Comparison of ENCODE assay signal across 1 cellular context in genomic region chr19:17334414-17335409, GRCh38.
TF ChIP-seq lines count a peak whose summit lies in the region.

Gene ANO8, minus strand, starts transcription at chr19:17334855. Its CDS starts 185 bp downstream, at chr19:17334670.

TF ChIP-seq in HepG2, 621 proteins besides CTCF, POLR2A, EP300 and RAD21 (continued from another document and continues in another):
- TF ChIP-seq MAFF (IDR thresholded peaks at IDR 0.05; ENCODE audit: low read depth, low read length) (no peak), SMAD3 (CRISPR knock-in tag; IDR thresholded peaks at IDR 0.05) (no peak; the same call in 1 of the 2 replicates), YY1 (IDR thresholded peaks at IDR 0.05; ENCODE audit: insufficient read depth, insufficient replicate concordance, low read depth, low read length) (peak; percentile 81), GTF3A (CRISPR knock-in tag; conservative IDR thresholded peaks at IDR 0.05) (no peak), PBX2 (CRISPR knock-in tag; IDR thresholded peaks at IDR 0.05) (peak; percentile 61), ZNF546 (CRISPR knock-in tag; conservative IDR thresholded peaks at IDR 0.05) (peak; percentile 63; the same call in 1 of the 2 replicates), SP4 (CRISPR knock-in tag; IDR thresholded peaks at IDR 0.05) (0 out of 2 replicates have a peak, but pooled peaks have one; percentile 53), ZNF883 (CRISPR knock-in tag; IDR thresholded peaks at IDR 0.05; ENCODE audit: not compliant biosample characterization) (peak; percentile 36), NFIB (CRISPR knock-in tag; IDR thresholded peaks at IDR 0.05; ENCODE audit: borderline replicate concordance) (no peak), FOSL2 (CRISPR knock-in tag; IDR thresholded peaks at IDR 0.05) (peak; percentile 26; the same call in 1 of the 2 replicates), ZNF749 (CRISPR knock-in tag; IDR thresholded peaks at IDR 0.05; ENCODE audit: borderline replicate concordance) (no peak), ELF3 (CRISPR knock-in tag; IDR thresholded peaks at IDR 0.05) (peak; percentile 85), NFYB (CRISPR knock-in tag; IDR thresholded peaks at IDR 0.05) (0 out of 2 replicates have a peak, but pooled peaks have one; percentile 26), CHD4 (IDR thresholded peaks at IDR 0.05; ENCODE audit: borderline replicate concordance, low read length) (no peak), CREB1 (IDR thresholded peaks at IDR 0.05) (peak; percentile 79), CREB1 (CRISPR knock-in tag; IDR thresholded peaks at IDR 0.05) (no peak), CEBPB (IDR thresholded peaks at IDR 0.05; ENCODE audit: borderline replicate concordance, low read depth, low read length) (no peak), CBX5 (CRISPR knock-in tag; IDR thresholded peaks at IDR 0.05; ENCODE audit: borderline replicate concordance) (0 out of 2 replicates have a peak, but pooled peaks have one; percentile 24), ZNF24 (IDR thresholded peaks at IDR 0.05) (0 out of 2 replicates have a peak, but pooled peaks have one; percentile 17), GPBP1L1 (CRISPR knock-in tag; IDR thresholded peaks at IDR 0.05) (no peak), MYPOP (CRISPR knock-in tag; IDR thresholded peaks at IDR 0.05) (0 out of 2 replicates have a peak, but pooled peaks have one; percentile 62), MIER2 (CRISPR knock-in tag; IDR thresholded peaks at IDR 0.05) (no peak), HNRNPK (IDR thresholded peaks at IDR 0.05; ENCODE audit: low read depth, low read length, poor library complexity, severe bottlenecking) (no peak), ZNF331 (CRISPR knock-in tag; IDR thresholded peaks at IDR 0.05) (peak; percentile 41; the same call in 1 of the 2 replicates), ZNF543 (CRISPR knock-in tag; IDR thresholded peaks at IDR 0.05) (no peak), ZIK1 (CRISPR knock-in tag; IDR thresholded peaks at IDR 0.05; ENCODE audit: borderline replicate concordance, low read depth) (peak; percentile 60; the same call in 1 of the 2 replicates), ZNF703 (CRISPR knock-in tag; IDR thresholded peaks at IDR 0.05; ENCODE audit: borderline replicate concordance) (no peak), KDM5A (IDR thresholded peaks at IDR 0.05; ENCODE audit: borderline replicate concordance, low read length) (no peak), ZNF329 (CRISPR knock-in tag; IDR thresholded peaks at IDR 0.05; ENCODE audit: low read depth) (0 out of 2 replicates have a peak, but pooled peaks have one; percentile 79), HES4 (CRISPR knock-in tag; IDR thresholded peaks at IDR 0.05; ENCODE audit: borderline replicate concordance) (peak; percentile 76; the same call in 1 of the 2 replicates), ZNF577 (CRISPR knock-in tag; IDR thresholded peaks at IDR 0.05; ENCODE audit: borderline replicate concordance, low read depth) (no peak), PHF8 (CRISPR knock-in tag; IDR thresholded peaks at IDR 0.05) (peak; percentile 40), TBX2 (CRISPR knock-in tag; IDR thresholded peaks at IDR 0.05; ENCODE audit: borderline replicate concordance) (peak; percentile 67; the same call in 1 of the 2 replicates), RFX5 (IDR thresholded peaks at IDR 0.05; ENCODE audit: low read depth, low read length) (no peak), SIX4 (CRISPR knock-in tag; IDR thresholded peaks at IDR 0.05) (no peak), ZNF282 (IDR thresholded peaks at IDR 0.05; ENCODE audit: partially characterized antibody) (no peak), ZNF318 (CRISPR knock-in tag; IDR thresholded peaks at IDR 0.05) (no peak), KDM6A (CRISPR knock-in tag; IDR thresholded peaks at IDR 0.05; ENCODE audit: low read depth) (no peak), ARNT2 (CRISPR knock-in tag; IDR thresholded peaks at IDR 0.05; ENCODE audit: low read depth) (peak; percentile 53; the same call in 1 of the 2 replicates), NFKBIZ (CRISPR knock-in tag; IDR thresholded peaks at IDR 0.05) (no peak), ZNF672 (CRISPR knock-in tag; IDR thresholded peaks at IDR 0.05) (no peak), SIN3B (IDR thresholded peaks at IDR 0.05; ENCODE audit: low read length) (no peak; the same call in 1 of the 2 replicates), ZNF746 (CRISPR knock-in tag; IDR thresholded peaks at IDR 0.05) (no peak; the same call in 1 of the 2 replicates), RBM39 (IDR thresholded peaks at IDR 0.05; ENCODE audit: low read depth, low read length, poor library complexity, severe bottlenecking) (peak; percentile 69), ZNF296 (CRISPR knock-in tag; conservative IDR thresholded peaks at IDR 0.05) (no peak), REST (IDR thresholded peaks at IDR 0.05; ENCODE audit: borderline replicate concordance in 1 of 2, low read depth in 1 of 2, low read length in 2 of 2) (no peak), ZNF274 (CRISPR knock-in tag; IDR thresholded peaks at IDR 0.05) (peak; percentile 50; the same call in 1 of the 2 replicates), SP5 (CRISPR knock-in tag; IDR thresholded peaks at IDR 0.05; ENCODE audit: borderline replicate concordance, low read depth) (peak; percentile 51), FOXM1 (CRISPR knock-in tag; IDR thresholded peaks at IDR 0.05) (no peak), PITX1 (CRISPR knock-in tag; IDR thresholded peaks at IDR 0.05) (peak; percentile 26), MXI1 (IDR thresholded peaks at IDR 0.05; ENCODE audit: borderline replicate concordance, low read depth, low read length) (peak; percentile 52; the same call in 1 of the 3 replicates), ZNF616 (CRISPR knock-in tag; IDR thresholded peaks at IDR 0.05; ENCODE audit: low read depth) (peak; percentile 66; the same call in 1 of the 2 replicates), CSRNP2 (CRISPR knock-in tag; conservative IDR thresholded peaks at IDR 0.05; ENCODE audit: low read depth) (no peak), ZKSCAN8 (CRISPR knock-in tag; IDR thresholded peaks at IDR 0.05; ENCODE audit: borderline replicate concordance) (no peak), HHEX (CRISPR knock-in tag; IDR thresholded peaks at IDR 0.05) (no peak), ZNF75D (CRISPR knock-in tag; IDR thresholded peaks at IDR 0.05; ENCODE audit: borderline replicate concordance) (no peak)
